Comparison of ENCODE assay signal across 8 cellular contexts in the genomic region with DNA sequence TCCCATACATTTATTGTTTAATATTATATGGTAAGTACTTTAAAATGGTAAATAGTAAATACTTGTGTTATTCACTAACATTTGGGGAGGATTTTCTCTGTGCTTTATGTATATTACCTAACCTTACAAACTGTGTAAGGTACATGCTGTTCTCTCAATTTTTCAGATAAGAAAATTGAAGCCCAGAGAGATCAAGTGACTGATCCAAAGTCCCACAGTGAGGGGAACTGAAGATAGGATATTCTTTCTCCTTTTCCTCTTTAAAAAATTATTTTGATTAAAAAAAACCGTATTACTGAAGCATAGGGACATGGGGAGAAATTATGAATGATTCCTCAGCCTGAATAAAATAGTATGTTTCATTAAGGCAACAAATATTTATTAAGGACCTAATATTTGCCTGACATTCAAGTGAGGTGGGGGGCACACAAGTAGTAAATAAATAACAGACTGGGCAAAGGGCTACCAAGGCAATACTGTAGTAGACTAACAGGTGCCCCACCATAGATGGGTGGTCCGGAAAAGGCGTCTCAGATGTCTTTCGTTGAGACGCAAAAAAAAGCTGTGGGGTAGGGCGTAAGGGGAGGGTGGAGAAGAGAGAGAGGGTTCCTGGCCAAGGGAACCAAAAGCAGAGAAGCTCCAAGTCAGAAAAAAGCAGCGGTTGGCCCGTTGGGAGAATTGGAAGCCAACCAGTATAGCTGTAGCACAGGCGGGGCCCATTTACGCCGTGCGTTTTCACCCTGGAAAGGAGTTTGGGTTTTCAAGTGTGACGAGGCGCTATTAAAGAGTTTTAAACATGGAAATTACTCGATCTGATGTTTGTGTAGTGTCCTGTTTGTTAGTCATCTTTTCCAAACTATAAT. TPM values are rescaled to one million over a fixed set of nuclear protein-coding genes. Genes with fewer than 3 reads are reported as not detected.
DNase-seq lines count a peak whose midpoint lies in the region; ATAC-seq and TF ChIP-seq lines count a peak whose summit lies in the region.

No MANE protein-coding gene starts in this region.

- no peaks in the 10 kb centered on the region for H3K9me3 ChIP-seq in adipocyte (ENCODE audit: control insufficient read depth, low read length)

- peak overlapping the region; percentile 95 for H3K9ac ChIP-seq in adipocyte (ENCODE audit: low read length)

- peak overlapping the region; percentile 97 for H3K4me3 ChIP-seq in adipocyte (ENCODE audit: low read length)

- intact Hi-C loops in left cardiac atrium (cut with DNase I): no loop called here
- intact Hi-C loops in posterior vena cava (cut with DNase I): no loop called here

- H3K27me3 ChIP-seq in adipocyte (replicated peaks; ENCODE audit: control insufficient read depth, insufficient read depth, low read length): no peaks in the 10 kb centered on the region

- peak; percentile 51 to 66 for ATAC-seq in left cardiac atrium
- ATAC-seq in HG02973 (IDR thresholded peaks at IDR 0.05; ENCODE audit: unreplicated experiment): no peak
- ATAC-seq in GM21423 (IDR thresholded peaks at IDR 0.05; ENCODE audit: unreplicated experiment): no peak

- peak overlapping the region; percentile 96 for H3K27ac ChIP-seq in RWPE1

- POLR2A ChIA-PET in RWPE1 (lab: Yijun Ruan, JAX; ENCODE audit: low non-redundant PET): no interaction called here

- no peaks in the 10 kb centered on the region for H3K36me3 ChIP-seq in adipocyte (ENCODE audit: control insufficient read depth, insufficient read depth, low read length, severe bottlenecking)

- TF ChIP-seq CTCF in RWPE1 (conservative IDR thresholded peaks at IDR 0.05; ENCODE audit: low read depth): no peak

- DNase-seq in DMS 273 (lab: John Stamatoyannopoulos, UW; ENCODE audit: unreplicated experiment) (peak; percentile 86), HS-5 (ENCODE audit: low read depth) (peak; percentile 35), RWPE1 (ENCODE audit: low spot score) (peak; percentile 37), adipocyte (ENCODE audit: low read depth) (peak; percentile 74), left cardiac atrium (peak; percentile 61), posterior vena cava (ENCODE audit: low spot score) (peak; percentile 85)

- peaks cover 29% of the 10 kb centered on the region for H3K4me1 ChIP-seq in adipocyte (ENCODE audit: control insufficient read depth, insufficient read depth, low read length)

- CTCF ChIA-PET in RWPE1 (lab: Yijun Ruan, JAX): interaction anchor here (0.6 kb wide), 1 partner anchor 220 kb away, joined by 4 read pairs; no protein-coding TSS in a partner anchor

RNA-seq across cellular contexts. Expression of gene AGO3, which starts 0.9 kb away (rescaled TPM):
- total RNA-seq in left cardiac atrium (10 to 100 TPM; 16.1 to 23.1 TPM), posterior vena cava (10 to 100 TPM; 27.6 to 45.5 TPM)

RNA-seq across cellular contexts. Expression of gene AGO1, which starts 47.0 kb away (rescaled TPM):
- total RNA-seq in left cardiac atrium (10 to 100 TPM; 23.7 to 24.6 TPM), posterior vena cava (10 to 100 TPM; 25.3 to 27.9 TPM)

Comparison
In these comparisons a context has a peak if more than half of its experiments do, and no peak if none do; other contexts are left out.
1. DNase-seq: peak in every context shown above with its lines; median percentile 86 in DMS 273; 85 in posterior vena cava; 74 in adipocyte; 61 in left cardiac atrium; 37 in RWPE1; 35 in HS-5.
2. ATAC-seq: peak in left cardiac atrium (2 of 2); none in HG02973 (single experiment) and GM21423 (single experiment).